In the genomic region with DNA sequence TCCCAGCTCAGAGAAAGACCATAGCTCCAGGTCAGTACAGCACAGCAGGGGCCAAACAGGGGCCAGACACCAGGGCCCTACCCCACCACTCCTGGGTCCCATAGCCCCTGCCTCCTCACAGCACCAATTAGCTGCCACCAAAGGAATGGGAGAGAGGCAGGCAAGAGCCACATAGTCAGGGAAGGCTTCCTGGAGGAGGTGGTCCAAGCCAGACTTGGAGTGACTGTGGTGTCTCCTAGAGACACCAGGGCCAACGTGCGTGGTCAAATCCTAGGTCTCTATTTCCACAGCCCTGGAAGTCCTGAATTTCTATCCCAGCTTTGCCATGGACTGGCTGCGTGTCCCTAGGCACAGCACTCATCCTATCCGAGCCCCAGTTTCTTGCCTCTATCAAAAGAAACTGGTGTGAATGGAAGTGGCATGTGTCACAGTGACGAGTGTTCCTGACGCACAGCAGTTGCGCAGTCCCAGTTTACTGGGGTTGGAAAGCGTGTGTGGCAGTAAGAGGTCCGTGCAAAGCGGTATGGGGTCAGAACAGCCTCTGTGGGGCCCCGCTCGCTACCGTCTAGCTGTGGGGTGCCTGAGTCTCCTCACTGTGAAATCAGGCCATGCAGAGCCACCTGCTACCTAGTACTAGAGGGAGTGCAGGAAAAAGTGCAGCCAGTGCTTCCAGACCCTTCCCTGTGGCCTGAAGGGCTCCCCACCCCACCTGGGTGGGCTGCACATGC, we compare ENCODE assay signal across 24 cellular contexts. TPM values are rescaled to one million over a fixed set of nuclear protein-coding genes. Genes with fewer than 3 reads are reported as not detected.
"Had no signal": no experiment of that assay in that cellular context is flagged by ENCODE, and none has a peak within 500 bp of the region (broad histone marks: within the 10 kb centered on the region; RNA-seq: fewer than 3 reads in every experiment).

No MANE protein-coding gene starts in this region.

- H3K79me2 ChIP-seq: hepatocyte, parathyroid adenoma had no signal

- H3K27me3 Mint-ChIP-seq: naive thymus-derived CD8-positive, alpha-beta T cell; stimulated activated naive B cell treated with anti-CD40 and anti-IgM and Interleukin-4, amounts not matched to agents 10 μg/mL and 1 μg/mL and 100 μg/mL, for 72 hours; stimulated activated naive CD8-positive, alpha-beta T cell treated with anti-CD3 and anti-CD28 coated beads, Interleukin-15, amount 100 ng/mL, for 72 hours had no signal

- H3K36me3 Mint-ChIP-seq: naive thymus-derived CD8-positive, alpha-beta T cell; stimulated activated naive B cell treated with anti-CD40 and anti-IgM and Interleukin-4, amounts not matched to agents 10 μg/mL and 1 μg/mL and 100 μg/mL, for 72 hours had no signal

- DNase-seq: colonic mucosa; dermis blood vessel endothelial cell; esophagus squamous epithelium; foreskin fibroblast; glutamatergic neuron; kidney; left colon; mammary epithelial cell; mucosa of descending colon; naive thymus-derived CD8-positive, alpha-beta T cell; nucleus accumbens; stimulated activated CD4-positive, alpha-beta T cell treated with anti-CD3 and anti-CD28 coated beads, Interleukin-2, amount 100 ng/mL, for 24 hours; stimulated activated CD4-positive, alpha-beta T cell treated with anti-CD3 and anti-CD28 coated beads, Interleukin-4, amount 100 ng/mL, for 4 hours; stimulated activated naive B cell treated with anti-CD40 and anti-IgM and Interleukin-4, amounts not matched to agents 10 μg/mL and 1 μg/mL and 100 μg/mL, for 72 hours; stimulated activated naive CD8-positive, alpha-beta T cell treated with anti-CD3 and anti-CD28 coated beads, Interleukin-15, amount 100 ng/mL, for 72 hours; testis; transverse colon; uterus had no signal

- H3K27ac ChIP-seq: colonic mucosa, esophagus squamous epithelium, gastroesophageal sphincter, hepatocyte, parathyroid adenoma, prostate gland, testis, transverse colon, uterus had no signal

- H3K9me3 ChIP-seq: colonic mucosa, esophagus squamous epithelium, gastroesophageal sphincter, mucosa of descending colon, prostate gland, testis, transverse colon, uterus had no signal

- H3K27me3 ChIP-seq: colonic mucosa, esophagus squamous epithelium, gastroesophageal sphincter, hepatocyte, testis, transverse colon, uterus had no signal

- H3K4me3 ChIP-seq: colonic mucosa, esophagus squamous epithelium, gastroesophageal sphincter, hepatocyte, mucosa of descending colon, prostate gland, testis, transverse colon, uterus had no signal

- H3K36me3 ChIP-seq: colonic mucosa, esophagus squamous epithelium, gastroesophageal sphincter, prostate gland, transverse colon, uterus had no signal

- FAIRE-seq: kidney had no signal

- H3K4me2 ChIP-seq: hepatocyte had no signal

- H3K27ac Mint-ChIP-seq: stimulated activated naive CD8-positive, alpha-beta T cell treated with anti-CD3 and anti-CD28 coated beads, Interleukin-15, amount 100 ng/mL, for 72 hours had no signal

- H3K4me1 Mint-ChIP-seq: stimulated activated naive B cell treated with anti-CD40 and anti-IgM and Interleukin-4, amounts not matched to agents 10 μg/mL and 1 μg/mL and 100 μg/mL, for 72 hours had no signal

- ATAC-seq: gastroesophageal sphincter; left colon; mucosa of descending colon; naive thymus-derived CD8-positive, alpha-beta T cell; sciatic nerve had no signal

- H3K4me3 Mint-ChIP-seq: naive thymus-derived CD8-positive, alpha-beta T cell; neural crest cell; stimulated activated naive B cell treated with anti-CD40 and anti-IgM and Interleukin-4, amounts not matched to agents 10 μg/mL and 1 μg/mL and 100 μg/mL, for 72 hours; stimulated activated naive CD8-positive, alpha-beta T cell treated with anti-CD3 and anti-CD28 coated beads, Interleukin-15, amount 100 ng/mL, for 72 hours had no signal

- H2AFZ ChIP-seq: hepatocyte, parathyroid adenoma had no signal

- H3K9ac ChIP-seq: parathyroid adenoma had no signal

- H3K9me3 Mint-ChIP-seq: neural crest cell; stimulated activated naive CD8-positive, alpha-beta T cell treated with anti-CD3 and anti-CD28 coated beads, Interleukin-15, amount 100 ng/mL, for 72 hours had no signal

- H3K4me1 ChIP-seq: colonic mucosa, parathyroid adenoma, prostate gland, testis, transverse colon, uterus had no signal

RNA-seq across cellular contexts. Expression of gene KCNJ12, which starts 23.5 kb away (rescaled TPM):
- total RNA-seq: mammary epithelial cell; naive thymus-derived CD8-positive, alpha-beta T cell had no signal
